In the genomic region with DNA sequence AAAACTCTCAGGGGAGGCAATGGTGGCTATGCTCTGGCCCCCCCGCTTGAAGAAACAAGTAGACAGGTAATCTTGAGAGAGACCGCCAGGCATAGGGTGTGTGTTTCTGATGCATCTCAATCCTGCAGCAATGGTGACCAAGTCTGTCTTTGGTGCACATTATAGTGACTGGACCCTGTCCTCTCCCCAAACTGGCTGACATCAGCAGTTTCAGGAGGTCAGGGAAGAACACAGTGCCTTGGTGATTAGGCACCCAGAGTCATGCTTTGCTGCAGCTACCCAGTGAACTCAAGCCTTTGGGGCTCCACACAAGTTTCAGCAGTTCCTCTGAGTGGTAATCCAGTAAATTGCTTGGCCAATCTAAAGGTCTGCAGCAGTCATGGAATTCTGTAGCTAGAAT, we compare ENCODE assay signal across 28 cellular contexts.
"Had no signal": no experiment of that assay in that cellular context is flagged by ENCODE, and none has a peak within 500 bp of the region (broad histone marks: within the 10 kb centered on the region; RNA-seq: fewer than 3 reads in every experiment).

No MANE protein-coding gene starts in this region.

- DNase-seq: natural killer cell; occipital lobe; ovary; posterior cingulate gyrus; psoas muscle; right cardiac atrium; spleen; stimulated activated CD4-positive, alpha-beta T cell treated with anti-CD3 and anti-CD28 coated beads, Interleukin-12 subunit alpha, Interleukin-12 subunit beta, amount 100 ng/mL, for 4 hours; stimulated activated CD4-positive, alpha-beta T cell treated with anti-CD3 and anti-CD28 coated beads, Interleukin-1b, Interleukin-23, amount 100 ng/mL, for 48 hours; stimulated activated CD4-positive, alpha-beta T cell treated with anti-CD3 and anti-CD28 coated beads, Interleukin-4, amount 100 ng/mL, for 1 hour; stimulated activated CD4-positive, alpha-beta T cell treated with anti-CD3 and anti-CD28 coated beads, Interleukin-4, amount 100 ng/mL, for 4 hours; stimulated activated CD8-positive, alpha-beta memory T cell treated with anti-CD3 and anti-CD28 coated beads, Interleukin-4, amount 100 ng/mL, for 48 hours; stimulated activated naive CD4-positive, alpha-beta T cell; stimulated activated naive CD8-positive, alpha-beta T cell treated with anti-CD3 and anti-CD28 coated beads, Interleukin-15, amount 100 ng/mL, for 72 hours; stimulated activated naive CD8-positive, alpha-beta T cell treated with anti-CD3 and anti-CD28 coated beads, Interleukin-15, Interleukin-2, amounts not matched to agents 100 U/mL and 50 U/mL, for 24 hours; substantia nigra; testis; tibial artery; transverse colon; upper lobe of right lung; uterus had no signal

- ATAC-seq: natural killer cell; psoas muscle; right cardiac atrium; sciatic nerve; stimulated activated memory B cell treated with anti-CD40 and anti-IgM and Interleukin-4, amounts not matched to agents 10 μg/mL and 1 μg/mL and 100 μg/mL, for 72 hours; stimulated activated naive CD8-positive, alpha-beta T cell treated with anti-CD3 and anti-CD28 coated beads, Interleukin-15, amount 100 ng/mL, for 72 hours; stimulated activated naive CD8-positive, alpha-beta T cell treated with anti-CD3 and anti-CD28 coated beads, Interleukin-15, Interleukin-2, amounts not matched to agents 100 U/mL and 50 U/mL, for 24 hours; upper lobe of right lung had no signal

- H3K27me3 ChIP-seq: neural progenitor cell, ovary, spleen, suprapubic skin, testis, tibial artery, transverse colon, upper lobe of right lung, uterus had no signal

- H3K4me3 ChIP-seq: neural progenitor cell, ovary, psoas muscle, skin epidermis, smooth muscle cell, spleen, suprapubic skin, testis, tibial artery, transverse colon, upper lobe of right lung, uterus had no signal

- H3K27ac ChIP-seq: neural progenitor cell, ovary, parathyroid adenoma, psoas muscle, skin epidermis, spleen, suprapubic skin, testis, tibial artery, transverse colon, upper lobe of right lung, uterus had no signal

- H3K4me2 ChIP-seq: neural progenitor cell, smooth muscle cell had no signal

- H3K9ac ChIP-seq: neural progenitor cell, parathyroid adenoma had no signal

- H3K4me1 ChIP-seq: neural progenitor cell, parathyroid adenoma, psoas muscle, spleen, suprapubic skin, testis, tibial artery, transverse colon, upper lobe of right lung, uterus had no signal

- H3K9me3 ChIP-seq: ovary, psoas muscle, suprapubic skin, testis, transverse colon, upper lobe of right lung, uterus had no signal

- H3K36me3 ChIP-seq: neural progenitor cell, ovary, spleen, suprapubic skin, tibial artery, transverse colon, upper lobe of right lung had no signal
